ENCODE assay signal across 8 cellular contexts in genomic region chr19:16066611-16067104, GRCh38. TPM values are rescaled to one million over a fixed set of nuclear protein-coding genes. Genes with fewer than 3 reads are reported as not detected.
A peak's percentile ranks its signal among the peaks of the same experiment; 100 is the strongest.
DNase-seq lines count a peak whose midpoint lies in the region; ATAC-seq and TF ChIP-seq lines count a peak whose summit lies in the region.

No MANE protein-coding gene starts in this region.

- DNase-seq in BE2C (peak; percentile 42), HT-29 (ENCODE audit: low spot score) (peak; percentile 84), WERI-Rb-1 (peak; percentile 64), epithelial cell of proximal tubule (ENCODE audit: low read depth) (no peak), NCI-H1105 (lab: John Stamatoyannopoulos, UW) (no peak)

- no peak overlapping the region for H2AFZ ChIP-seq in parathyroid adenoma

- peak; percentile 49 for TF ChIP-seq CTCF in BE2C (IDR thresholded peaks at IDR 0.05; ENCODE audit: low read depth, low read length)
- TF ChIP-seq CTCF in WERI-Rb-1 (IDR thresholded peaks at IDR 0.05; ENCODE audit: low read depth, low read length): peak; percentile 52; the same call in 1 of the 2 replicates
- TF ChIP-seq CTCF in epithelial cell of proximal tubule (conservative IDR thresholded peaks at IDR 0.05; ENCODE audit: low read depth, low read length): peak; percentile 44
- TF ChIP-seq CTCF in parathyroid adenoma (IDR thresholded peaks at IDR 0.05): no peak

- ATAC-seq in HG03159 (IDR thresholded peaks at IDR 0.05; ENCODE audit: unreplicated experiment): no peak
- no peak for ATAC-seq in HG03442 (IDR thresholded peaks at IDR 0.05; ENCODE audit: unreplicated experiment)

- no peak overlapping the region for H3K4me2 ChIP-seq in parathyroid adenoma (ENCODE audit: low read length)

- H3K9me3 ChIP-seq in BE2C (no peaks in the 10 kb centered on the region; the same call in 1 of the 2 replicates), WERI-Rb-1 (ENCODE audit: severe bottlenecking) (peaks cover 2% of the 10 kb centered on the region), parathyroid adenoma (ENCODE audit: control insufficient read depth, low read length) (no peaks in the 10 kb centered on the region)

- no peaks in the 10 kb centered on the region for H3K27me3 ChIP-seq in BE2C
- H3K27me3 ChIP-seq in WERI-Rb-1 (ENCODE audit: insufficient read depth, low read depth, severe bottlenecking): no peaks in the 10 kb centered on the region
- no peaks in the 10 kb centered on the region for H3K27me3 ChIP-seq in parathyroid adenoma (ENCODE audit: control insufficient read depth, insufficient read depth, low read length)

- H3K27ac ChIP-seq in WERI-Rb-1 (no peak overlapping the region), parathyroid adenoma (peak overlapping the region; percentile 33)

- no peaks in the 10 kb centered on the region for H3K36me3 ChIP-seq in BE2C
- no peaks in the 10 kb centered on the region for H3K36me3 ChIP-seq in WERI-Rb-1
- no peaks in the 10 kb centered on the region for H3K36me3 ChIP-seq in parathyroid adenoma (ENCODE audit: control insufficient read depth, insufficient read depth, low read length)

- no peak overlapping the region for H3K9ac ChIP-seq in parathyroid adenoma

- no peak overlapping the region for H3K4me3 ChIP-seq in BE2C (ENCODE audit: low read depth, low read length)
- H3K4me3 ChIP-seq in WERI-Rb-1 (ENCODE audit: low read depth, low read length): no peak overlapping the region
- no peak overlapping the region for H3K4me3 ChIP-seq in epithelial cell of proximal tubule (ENCODE audit: low read depth, low read length)
- no peak overlapping the region for H3K4me3 ChIP-seq in parathyroid adenoma (ENCODE audit: low read depth, low read length)

- no peaks in the 10 kb centered on the region for H3K4me1 ChIP-seq in BE2C
- no peaks in the 10 kb centered on the region for H3K4me1 ChIP-seq in parathyroid adenoma

- no peaks in the 10 kb centered on the region for H3K79me2 ChIP-seq in parathyroid adenoma

RNA-seq across cellular contexts. Expression of gene TPM4, which starts 9.6 kb away (rescaled TPM):
- 144 TPM for polyA plus RNA-seq in BE2C (2012; ENCODE audit: insufficient read depth, insufficient read length, low read depth)
- total RNA-seq in HT-29 (2014; rRNA removed; shearing (Covaris generic)): 160 and 166 TPM in 2 replicates
- 965 and 968 TPM in 2 replicates for total RNA-seq in epithelial cell of proximal tubule

RNA-seq across cellular contexts. Expression of gene RAB8A, which starts 45.0 kb away (rescaled TPM):
- polyA plus RNA-seq in BE2C (2012; ENCODE audit: insufficient read depth, insufficient read length, low read depth): 101 TPM
- total RNA-seq in HT-29 (2014; rRNA removed; shearing (Covaris generic)): 37.4 and 45.9 TPM in 2 replicates
- 62.4 and 103 TPM in 2 replicates for total RNA-seq in epithelial cell of proximal tubule

Comparison
In these comparisons a context has a peak if more than half of its experiments do, and no peak if none do; other contexts are left out.
1. DNase-seq: peak in BE2C (single experiment), HT-29 (single experiment) and WERI-Rb-1 (single experiment); none in epithelial cell of proximal tubule (single experiment) and NCI-H1105 (single experiment).